In the genomic region with DNA sequence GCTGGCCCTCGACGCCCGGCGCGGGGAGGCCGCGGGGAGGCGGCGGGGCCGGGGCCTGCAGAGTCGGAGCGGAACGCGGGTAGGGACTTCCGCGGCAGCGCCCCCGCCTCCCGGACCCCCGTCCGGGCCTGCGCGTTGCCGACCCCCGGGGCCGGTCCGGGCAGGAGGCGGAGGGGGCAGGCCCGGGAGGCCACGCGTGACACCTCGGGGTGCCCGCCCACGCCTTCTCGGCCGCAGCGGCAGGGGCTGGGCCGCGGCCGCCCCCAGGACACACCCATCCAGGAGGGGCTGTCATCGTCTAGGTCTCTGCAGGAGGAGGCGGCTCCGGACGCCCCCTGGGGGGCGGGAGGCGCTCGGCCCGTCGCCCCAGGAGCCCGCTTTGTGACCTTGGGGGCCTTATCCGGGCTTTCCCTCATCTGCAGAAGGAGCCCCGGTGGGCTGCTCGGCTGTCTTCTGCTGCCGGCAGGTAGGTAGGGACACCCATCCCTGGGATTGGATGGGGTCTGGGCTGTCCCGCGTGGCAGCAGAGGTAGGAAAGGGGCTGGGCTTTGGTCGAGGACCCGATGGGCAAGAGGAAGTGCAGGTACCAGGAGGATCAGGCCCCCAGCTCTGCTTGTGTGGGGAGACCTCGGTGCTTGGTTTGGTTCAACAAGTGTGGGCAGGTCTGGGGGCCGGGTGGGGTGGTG, we compare ENCODE assay signal across 8 cellular contexts. TPM values are rescaled to one million over a fixed set of nuclear protein-coding genes. Genes with fewer than 3 reads are reported as not detected.
DNase-seq lines count a peak whose midpoint lies in the region; ATAC-seq and TF ChIP-seq lines count a peak whose summit lies in the region.

No MANE protein-coding gene starts in this region.

- H3K9me2 ChIP-seq in hepatocyte (replicated peaks; ENCODE audit: insufficient read depth): no peaks in the 10 kb centered on the region

- H3K4me1 Mint-ChIP-seq in CD14-positive monocyte: peaks cover 51% of the 10 kb centered on the region

- no peak for TF ChIP-seq POLR2A in spleen (IDR thresholded peaks at IDR 0.05)

- H3K4me3 ChIP-seq in RWPE2 (ENCODE audit: severe bottlenecking) (peak overlapping the region; percentile 85), hepatocyte (peak overlapping the region; percentile 75), spleen (peak overlapping the region; percentile 78 to 96 (median 87))

- H3K4me1 ChIP-seq in RWPE2 (ENCODE audit: insufficient read depth, poor library complexity, severe bottlenecking) (no peaks in the 10 kb centered on the region), hepatocyte (ENCODE audit: insufficient read depth) (peaks cover 7% of the 10 kb centered on the region), spleen (peaks cover 9 to 63% (median 35%) of the 10 kb centered on the region in 6 donors)

- intact Hi-C loops in CD14-positive monocyte (cut with micrococcal nuclease): loop anchor here in 1 of 2 donors (5.0 kb wide), 1 partner anchor 70 kb away; the partner anchor contains the start of gene ZNF12
- intact Hi-C loops in spleen (cut with DNase I; ENCODE audit: low total_unique reads): no loop called here

- H3K9me3 ChIP-seq in RWPE2 (ENCODE audit: severe bottlenecking) (no peaks in the 10 kb centered on the region), hepatocyte (ENCODE audit: low read depth) (no peaks in the 10 kb centered on the region), spleen (peaks cover 0 to 7% (median 0%) of the 10 kb centered on the region in 8 donors)

- H3K36me3 Mint-ChIP-seq in CD14-positive monocyte: peaks cover 40 to 42% of the 10 kb centered on the region in 2 donors

- peak overlapping the region; percentile 98 for H3K4me2 ChIP-seq in hepatocyte

- H2AFZ ChIP-seq in hepatocyte: peak overlapping the region; percentile 46

- peaks cover 14 to 23% (median 16%) of the 10 kb centered on the region in 7 donors for H3K9me3 Mint-ChIP-seq in CD14-positive monocyte

- peaks cover 6% of the 10 kb centered on the region for H4K20me1 ChIP-seq in hepatocyte (ENCODE audit: insufficient read depth, poor library complexity, severe bottlenecking)

- DNase-seq in CD14-positive monocyte (ENCODE audit: low spot score): no peak
- DNase-seq in RWPE2 (ENCODE audit: low spot score): no peak
- peak; percentile 56 for DNase-seq in activated naive CD4-positive, alpha-beta T cell treated with anti-CD3 and anti-CD28 coated beads, Interleukin-2, amount 50 U/mL, for 16 hours
- DNase-seq in hepatocyte (ENCODE audit: low spot score): peak; percentile 66
- peak; percentile 92 for DNase-seq in spleen
- DNase-seq in middle frontal gyrus (ENCODE audit: extremely low spot score, low spot score): no peak

- peak overlapping the region; percentile 20 to 89 (median 74) for H3K27ac Mint-ChIP-seq in CD14-positive monocyte

- peak overlapping the region; percentile 49 for H3K27ac ChIP-seq in RWPE2 (ENCODE audit: poor library complexity, severe bottlenecking)
- no peak overlapping the region for H3K27ac ChIP-seq in hepatocyte
- H3K27ac ChIP-seq in spleen: peak overlapping the region; percentile 27 to 97 (median 71)

- TF ChIP-seq CTCF in CD14-positive monocyte (IDR thresholded peaks at IDR 0.05) (peak; percentile 25), RWPE2 (IDR thresholded peaks at IDR 0.05; ENCODE audit: poor library complexity, severe bottlenecking) (peak; percentile 46), hepatocyte (IDR thresholded peaks at IDR 0.05; ENCODE audit: poor library complexity) (peak; percentile 38), spleen (IDR thresholded peaks at IDR 0.05 in 8 of 11, conservative IDR thresholded peaks at IDR 0.05 in 3 of 11) (peak; percentile 17 to 79 (median 49))

- peaks cover 40% of the 10 kb centered on the region for H3K79me2 ChIP-seq in hepatocyte

- H3K27me3 Mint-ChIP-seq in CD14-positive monocyte (ENCODE audit: low read depth in 3 of 3): peaks cover 0 to 8% (median 3%) of the 10 kb centered on the region in 3 donors

- H3K27me3 ChIP-seq in RWPE2 (ENCODE audit: insufficient read depth, poor library complexity, severe bottlenecking) (no peaks in the 10 kb centered on the region), hepatocyte (no peaks in the 10 kb centered on the region), spleen (replicated peaks in 1 of 7) (no peaks in the 10 kb centered on the region)

- H3K4me3 Mint-ChIP-seq in CD14-positive monocyte: peak overlapping the region; percentile 84 to 94

- H3K36me3 ChIP-seq in RWPE2 (ENCODE audit: low read depth) (peaks cover 22% of the 10 kb centered on the region), hepatocyte (replicated peaks; ENCODE audit: insufficient read depth, low read depth) (no peaks in the 10 kb centered on the region), spleen (peaks cover 0 to 40% (median 20%) of the 10 kb centered on the region in 6 donors)

- 7% methylated on average over 24 of the region's 60 CpGs for WGBS in hepatocyte (ENCODE audit: low lambda C conversion rate, missing lambda C conversion rate)
- WGBS in spleen, 5 donors: 1 to 4% (median 1%) methylated on average over 15 to 60 of the region's 60 CpGs

- ATAC-seq in GM18909 (IDR thresholded peaks at IDR 0.05; ENCODE audit: poor library complexity, unreplicated experiment) (peak; percentile 90), HG03139 (IDR thresholded peaks at IDR 0.05; ENCODE audit: unreplicated experiment) (peak; percentile 80), RWPE2 (ENCODE audit: low read depth) (peak; percentile 46)

RNA-seq across cellular contexts. Expression of gene ZNF316, which starts 0.6 kb away (rescaled TPM):
- polyA plus RNA-seq in CD14-positive monocyte: 1 to 10 TPM in 1 of 2 donors, under 1 TPM in 1; 0.66 to 1.2 TPM
- total RNA-seq in hepatocyte: 13.3 and 16.9 TPM in 2 replicates
- polyA plus RNA-seq in hepatocyte: 26.7 and 31.8 TPM in 2 replicates
- total RNA-seq in spleen: 10 to 100 TPM; 34.6 to 60.5 (median 45.6) TPM
- 10 to 100 TPM in 2 of 3 donors, 1 to 10 TPM in 1; 9.5 to 44.0 (median 14.1) TPM for polyA plus RNA-seq in spleen

RNA-seq across cellular contexts. Expression of gene ZNF853, which starts 22.3 kb away (rescaled TPM):
- polyA plus RNA-seq in CD14-positive monocyte: not detected
- total RNA-seq in hepatocyte: 8.0 and 9.0 TPM in 2 replicates
- polyA plus RNA-seq in hepatocyte: 6.6 and 9.8 TPM in 2 replicates
- 10 to 100 TPM in 1 of 7 donors, 1 to 10 TPM in 6; 3.7 to 10.1 (median 5.8) TPM for total RNA-seq in spleen
- polyA plus RNA-seq in spleen: 1 to 10 TPM; 1.3 to 2.3 (median 1.5) TPM

RNA-seq across cellular contexts. Expression of gene INTS15, which starts 47.9 kb away (rescaled TPM):
- polyA plus RNA-seq in CD14-positive monocyte: 10 to 100 TPM; 16.9 to 17.2 TPM
- 21.4 and 23.1 TPM in 2 replicates for total RNA-seq in hepatocyte
- 25.9 and 26.1 TPM in 2 replicates for polyA plus RNA-seq in hepatocyte
- 10 to 100 TPM; 29.8 to 43.9 (median 37.8) TPM for total RNA-seq in spleen
- polyA plus RNA-seq in spleen: 10 to 100 TPM; 14.3 to 31.5 (median 27.2) TPM

Comparison
In these comparisons a context has a peak if more than half of its experiments do, and no peak if none do; other contexts are left out.
1. DNase-seq: peak in activated naive CD4-positive, alpha-beta T cell treated with anti-CD3 and anti-CD28 coated beads, Interleukin-2, amount 50 U/mL, for 16 hours (single experiment), hepatocyte (single experiment) and spleen (single experiment); none in CD14-positive monocyte (single experiment), RWPE2 (single experiment) and middle frontal gyrus (single experiment).
2. RNA of gene ZNF316, which starts 0.6 kb away (polyA plus RNA-seq): 26.7 to 31.8 TPM in hepatocyte and 9.5 to 44.0 TPM in spleen; 0.66 to 1.2 TPM in CD14-positive monocyte; every median in the first group is over 4 times any median in the second.
3. Peak in every context shown above with its lines, with median percentiles within 50 percentile points of each other: CTCF ChIP-seq, ATAC-seq and H3K4me3 ChIP-seq.